ENCODE assay signal across 15 cellular contexts in genomic region chr19:2221918-2222317, GRCh38. TPM values are rescaled to one million over a fixed set of nuclear protein-coding genes. Genes with fewer than 3 reads are reported as not detected.
DNase-seq lines count a peak whose midpoint lies in the region; ATAC-seq and TF ChIP-seq lines count a peak whose summit lies in the region.
"Had no signal": no experiment of that assay in that cellular context is flagged by ENCODE, and none has a peak within 500 bp of the region (broad histone marks: within the 10 kb centered on the region; RNA-seq: fewer than 3 reads in every experiment).

No MANE protein-coding gene starts in this region.

- no peak overlapping the region for H3K27ac Mint-ChIP-seq in type B pancreatic cell
- H3K27ac Mint-ChIP-seq: nephron had no signal

- H3K27me3 ChIP-seq in heart right ventricle (no peaks in the 10 kb centered on the region), adipocyte (replicated peaks; ENCODE audit: control insufficient read depth, insufficient read depth, low read length) (no peaks in the 10 kb centered on the region), foreskin keratinocyte (no peaks in the 10 kb centered on the region)
- H3K27me3 ChIP-seq: thyroid gland had no signal

- DNase-seq in heart right ventricle (no peak), left cardiac atrium (no peak), adipocyte (ENCODE audit: low read depth) (no peak), foreskin keratinocyte (no peak), type B pancreatic cell (ENCODE audit: extremely low spot score, unreplicated experiment) (no peak)
- DNase-seq in stimulated activated CD4-positive, alpha-beta T cell treated with anti-CD3 and anti-CD28 coated beads, Interleukin-1b, Interleukin-23, amount 100 ng/mL, for 48 hours = no peak
- DNase-seq in activated T-cell treated with anti-CD3 and anti-CD28 coated beads, Interleukin-2, amount 50 U/mL, for 1 hour = no peak
- DNase-seq: activated T-cell treated with anti-CD3 and anti-CD28 coated beads, Interleukin-2, amount 50 U/mL, for 4 hours; DMS153; effector memory CD8-positive, alpha-beta T cell; PC-9; T-helper 1 cell had no signal

- H3K4me1 ChIP-seq in heart right ventricle = peaks cover 0 to 14% (median 5%) of the 10 kb centered on the region in 9 donors
- H3K4me1 ChIP-seq in adipocyte (ENCODE audit: control insufficient read depth, insufficient read depth, low read length) = peaks cover 14% of the 10 kb centered on the region
- no peaks in the 10 kb centered on the region for H3K4me1 ChIP-seq in foreskin keratinocyte
- H3K4me1 ChIP-seq: thyroid gland had no signal

- peaks cover 0 to 98% (median 44%) of the 10 kb centered on the region in 9 donors for H3K36me3 ChIP-seq in heart right ventricle
- H3K36me3 ChIP-seq in adipocyte (ENCODE audit: control insufficient read depth, insufficient read depth, low read length, severe bottlenecking) = peaks cover 56% of the 10 kb centered on the region

- H3K4me3 ChIP-seq in heart right ventricle = no peak overlapping the region
- no peak overlapping the region for H3K4me3 ChIP-seq in adipocyte (ENCODE audit: low read length)
- H3K4me3 ChIP-seq: PC-9, thyroid gland had no signal

- intact Hi-C loops in heart right ventricle (cut with DNase I) = loop anchor here in 1 of 10 donors (10.0 kb wide), 1 partner anchor 47 kb away; no protein-coding TSS in a partner anchor
- intact Hi-C loops in left cardiac atrium (cut with DNase I) = no loop called here

- peaks cover 4% of the 10 kb centered on the region for H3K36me3 Mint-ChIP-seq in type B pancreatic cell

- peak in 2 of 8 donors; percentile 4 to 14 for ATAC-seq in heart right ventricle
- ATAC-seq in left cardiac atrium = no peak
- ATAC-seq in foreskin keratinocyte = no peak
- ATAC-seq in HG02973 (IDR thresholded peaks at IDR 0.05; ENCODE audit: unreplicated experiment) = no peak
- ATAC-seq: activated T-cell treated with anti-CD3 and anti-CD28 coated beads, Interleukin-2, amount 50 U/mL, for 4 hours; effector memory CD8-positive, alpha-beta T cell had no signal

- no peaks in the 10 kb centered on the region for H3K9me3 Mint-ChIP-seq in type B pancreatic cell
- H3K9me3 Mint-ChIP-seq: activated T-cell treated with anti-CD3 and anti-CD28 coated beads, Interleukin-2, amount 50 U/mL, for 4 hours; effector memory CD8-positive, alpha-beta T cell; nephron had no signal

- H3K4me3 Mint-ChIP-seq in type B pancreatic cell = no peak overlapping the region
- H3K4me3 Mint-ChIP-seq: activated T-cell treated with anti-CD3 and anti-CD28 coated beads, Interleukin-2, amount 50 U/mL, for 4 hours; effector memory CD8-positive, alpha-beta T cell; nephron had no signal

- H3K27ac ChIP-seq in heart right ventricle (peak overlapping the region in 1 of 10 donors; percentile 21), foreskin keratinocyte (no peak overlapping the region)
- H3K27ac ChIP-seq: PC-9, thyroid gland had no signal

- H3K9ac ChIP-seq in adipocyte (ENCODE audit: low read length) = peak overlapping the region; percentile 68

- no peaks in the 10 kb centered on the region for H3K27me3 Mint-ChIP-seq in type B pancreatic cell
- H3K27me3 Mint-ChIP-seq: effector memory CD8-positive, alpha-beta T cell had no signal

- WGBS in heart right ventricle, 2 donors = 63 to 70% methylated on average over 20 of the region's 20 CpGs

- peak in 7 of 9 donors; percentile 9 to 40 (median 28) for TF ChIP-seq CTCF in heart right ventricle (IDR thresholded peaks at IDR 0.05)
- TF ChIP-seq CTCF in foreskin keratinocyte (conservative IDR thresholded peaks at IDR 0.05) = peak; percentile 30
- TF ChIP-seq CTCF in type B pancreatic cell (conservative IDR thresholded peaks at IDR 0.05) = peak; percentile 36

- H3K9me3 ChIP-seq in heart right ventricle = no peaks in the 10 kb centered on the region
- no peaks in the 10 kb centered on the region for H3K9me3 ChIP-seq in adipocyte (ENCODE audit: control insufficient read depth, low read length)
- H3K9me3 ChIP-seq: thyroid gland had no signal

- H3K4me1 Mint-ChIP-seq in type B pancreatic cell (ENCODE audit: unreplicated experiment) = no peaks in the 10 kb centered on the region
- H3K4me1 Mint-ChIP-seq: nephron had no signal

RNA-seq across cellular contexts. Expression of gene PLEKHJ1, which starts 14.2 kb away (rescaled TPM):
- 10 to 100 TPM; 40.0 to 76.5 (median 45.0) TPM for total RNA-seq in heart right ventricle
- 100 to 1,000 TPM in 1 of 2 donors, 10 to 100 TPM in 1; 83.6 to 103 TPM for polyA plus RNA-seq in heart right ventricle
- total RNA-seq in left cardiac atrium = 10 to 100 TPM; 45.2 to 45.7 TPM
- total RNA-seq in foreskin keratinocyte = 55.8 and 58.3 TPM in 2 replicates
- 81.0 and 84.9 TPM in 2 replicates for polyA plus RNA-seq in foreskin keratinocyte
- 107 and 131 TPM in 2 replicates for total RNA-seq in type B pancreatic cell (ENCODE audit: low replicate concordance)

RNA-seq across cellular contexts. Expression of gene SF3A2, which starts 14.7 kb away (rescaled TPM):
- total RNA-seq in heart right ventricle = 10 to 100 TPM; 24.6 to 45.2 (median 30.4) TPM
- polyA plus RNA-seq in heart right ventricle = 10 to 100 TPM; 25.8 to 47.3 TPM
- total RNA-seq in left cardiac atrium = 10 to 100 TPM; 28.8 to 34.4 TPM
- total RNA-seq in foreskin keratinocyte = 33.8 and 34.2 TPM in 2 replicates
- 69.8 and 76.2 TPM in 2 replicates for polyA plus RNA-seq in foreskin keratinocyte
- total RNA-seq in type B pancreatic cell (ENCODE audit: low replicate concordance) = 95.5 and 129 TPM in 2 replicates

RNA-seq across cellular contexts. Expression of gene AMH, which starts 27.2 kb away (rescaled TPM):
- total RNA-seq in heart right ventricle (under 1 TPM; 0.15 to 0.70 (median 0.41) TPM), left cardiac atrium (1 to 10 TPM in 1 of 2 donors, under 1 TPM in 1; 0.80 to 1.6 TPM), foreskin keratinocyte (0.39 and 0.78 TPM in 2 replicates), type B pancreatic cell (ENCODE audit: low replicate concordance) (13.8 and 49.5 TPM in 2 replicates)
- polyA plus RNA-seq in heart right ventricle (1 to 10 TPM in 1 of 2 donors, under 1 TPM in 1; 0.30 to 1.0 TPM), foreskin keratinocyte (0.17 and 0.64 TPM in 2 replicates)

RNA-seq across cellular contexts. Expression of gene JSRP1, which starts 34.3 kb away (rescaled TPM):
- total RNA-seq in heart right ventricle = under 1 TPM in 3 of 10 donors, not detected in 7; 0.31 to 0.72 (median 0.45) TPM
- under 1 TPM in 1 of 2 donors, not detected in 1; 0.29 TPM for polyA plus RNA-seq in heart right ventricle
- total RNA-seq in left cardiac atrium = under 1 TPM in 1 of 2 donors, not detected in 1; 0.27 TPM
- total RNA-seq in foreskin keratinocyte = 0.17 TPM in 1 of 2 replicates, not detected in the other
- 0.17 and 0.22 TPM in 2 replicates for polyA plus RNA-seq in foreskin keratinocyte
- 0.72 TPM in 1 of 2 replicates, not detected in the other for total RNA-seq in type B pancreatic cell (ENCODE audit: low replicate concordance)
- total RNA-seq: thyroid gland had no signal

RNA-seq across cellular contexts. Expression of gene DOT1L, which starts 58.2 kb away (rescaled TPM):
- total RNA-seq in heart right ventricle = 10 to 100 TPM in 7 of 10 donors, 1 to 10 TPM in 3; 7.0 to 16.0 (median 12.5) TPM
- 10 to 100 TPM in 1 of 2 donors, 1 to 10 TPM in 1; 9.2 to 12.1 TPM for polyA plus RNA-seq in heart right ventricle
- 10 to 100 TPM in 1 of 2 donors, 1 to 10 TPM in 1; 9.8 to 16.2 TPM for total RNA-seq in left cardiac atrium
- 8.4 and 10.7 TPM in 2 replicates for total RNA-seq in foreskin keratinocyte
- polyA plus RNA-seq in foreskin keratinocyte = 4.9 and 5.6 TPM in 2 replicates
- 68.8 and 76.3 TPM in 2 replicates for total RNA-seq in type B pancreatic cell (ENCODE audit: low replicate concordance)
